25 cellular contexts compared by ENCODE assay signal in the genomic region with DNA sequence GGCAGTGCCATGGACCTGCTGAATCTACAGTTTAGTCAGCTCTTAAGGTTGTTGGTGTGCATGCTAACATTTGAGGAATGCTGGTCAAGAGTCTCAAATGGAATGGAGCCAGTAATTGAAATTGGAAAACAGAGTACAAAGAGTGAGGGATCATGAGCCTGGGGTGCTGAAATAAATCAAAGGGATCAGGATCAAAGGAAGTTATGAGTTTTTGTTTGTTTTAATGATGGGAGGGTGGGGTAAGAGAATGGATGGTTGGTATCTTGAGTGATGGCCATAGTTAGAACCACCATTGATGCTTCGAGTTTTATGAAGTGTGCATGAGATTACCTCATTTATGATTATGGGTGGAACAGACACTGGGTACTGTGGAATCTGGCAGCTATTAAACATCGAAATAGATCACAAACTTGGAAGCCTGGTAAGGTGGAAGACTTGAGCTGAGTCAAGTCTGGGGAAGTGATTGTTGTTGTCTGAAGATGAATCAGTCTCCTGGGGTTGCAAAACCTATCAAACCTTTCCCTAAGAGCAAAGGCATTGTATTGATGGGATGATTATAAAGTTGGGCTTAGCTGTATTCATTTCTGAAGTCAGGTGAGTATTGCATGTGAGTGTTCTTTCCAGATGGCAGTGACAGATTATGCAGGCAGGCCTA.
DNase-seq lines count a peak whose midpoint lies in the region; ATAC-seq, FAIRE-seq and TF ChIP-seq lines count a peak whose summit lies in the region.
"Had no signal": no experiment of that assay in that cellular context is flagged by ENCODE, and none has a peak within 500 bp of the region (broad histone marks: within the 10 kb centered on the region; RNA-seq: fewer than 3 reads in every experiment).

No MANE protein-coding gene starts in this region.

- H3K27ac ChIP-seq in pancreas, result no peak overlapping the region
- H3K27ac ChIP-seq: 22Rv1, KMS-11, Peyer's patch had no signal

- no peaks in the 10 kb centered on the region for H3K9me3 ChIP-seq in pancreas
- H3K9me3 ChIP-seq: Peyer's patch had no signal

- FAIRE-seq in bronchial epithelial cell (lab: Jason Lieb, UNC) (peak; percentile 50), pancreas (lab: Jason Lieb, UNC) (no peak)

- WGBS in pancreas, 2 donors, result 62 to 74% methylated on average over 2 of the region's 2 CpGs

- intact Hi-C loops in pancreas (cut with DNase I), result no loop called here

- no peak for ATAC-seq in HG03432 (IDR thresholded peaks at IDR 0.05; ENCODE audit: unreplicated experiment)
- no peak for ATAC-seq in pancreas
- ATAC-seq in HG02870 (IDR thresholded peaks at IDR 0.05; ENCODE audit: unreplicated experiment), result no peak
- ATAC-seq: CD8-positive, alpha-beta T cell; SK-N-SH treated with all-trans-retinoic acid at 6 μM for 48 hours had no signal

- H3K4me3 ChIP-seq in bronchial epithelial cell (ENCODE audit: low read depth, low read length) (no peak overlapping the region), pancreas (no peak overlapping the region)
- H3K4me3 ChIP-seq: Peyer's patch had no signal

- no peaks in the 10 kb centered on the region for H3K36me3 ChIP-seq in bronchial epithelial cell (ENCODE audit: control insufficient read depth, insufficient read depth, low read length)
- H3K36me3 ChIP-seq in pancreas, result no peaks in the 10 kb centered on the region
- H3K36me3 ChIP-seq: Peyer's patch had no signal

- DNase-seq in DMS53 (lab: John Stamatoyannopoulos, UW) (peak; percentile 15), DMS53 treated with DMSO at 0.1 percent for 48 hours (lab: John Stamatoyannopoulos, UW; ENCODE audit: unreplicated experiment) (no peak), bronchial epithelial cell (ENCODE audit: low read depth) (peak; percentile 29), foreskin melanocyte (peak; percentile 27), activated T-cell treated with anti-CD3 and anti-CD28 coated beads for 4 hours (no peak), pancreas (no peak)
- DNase-seq: ACHN; AML-193; C1 segment of cervical spinal cord; CD8-positive, alpha-beta T cell; DMS153; GDM1; H7; IMR-90; NCI-H1105 treated with DMSO at 0.1 percent for 48 hours; NCI-H1694; NCI-H2081; NCI-H2171 treated with DMSO at 0.1 percent for 48 hours; NCI-H524 treated with DMSO at 0.1 percent for 48 hours; Peyer's patch had no signal

- TF ChIP-seq CTCF in bronchial epithelial cell (IDR thresholded peaks at IDR 0.05; ENCODE audit: insufficient read depth, low read length, severe bottlenecking) (no peak), pancreas (IDR thresholded peaks at IDR 0.05) (no peak)

- H3K27me3 ChIP-seq in bronchial epithelial cell (ENCODE audit: control insufficient read depth, insufficient read depth, low read length), result no peaks in the 10 kb centered on the region
- no peaks in the 10 kb centered on the region for H3K27me3 ChIP-seq in pancreas
- H3K27me3 ChIP-seq: Peyer's patch had no signal

- no peaks in the 10 kb centered on the region for H3K4me1 ChIP-seq in pancreas
- H3K4me1 ChIP-seq: Peyer's patch had no signal

Comparison
In these comparisons a context has a peak if more than half of its experiments do, and no peak if none do; other contexts are left out.
1. DNase-seq: peak in DMS53 (single experiment), bronchial epithelial cell (single experiment) and foreskin melanocyte (single experiment); none in DMS53 treated with DMSO at 0.1 percent for 48 hours (single experiment), activated T-cell treated with anti-CD3 and anti-CD28 coated beads for 4 hours (single experiment) and pancreas (0 of 6).